8 cellular contexts compared by ENCODE assay signal in genomic region chr7:31373337-31374289, GRCh38. TPM values are rescaled to one million over a fixed set of nuclear protein-coding genes. Genes with fewer than 3 reads are reported as not detected.
DNase-seq lines count a peak whose midpoint lies in the region; ATAC-seq and TF ChIP-seq lines count a peak whose summit lies in the region.

No MANE protein-coding gene starts in this region.

- H3K36me3 ChIP-seq in DND-41 (ENCODE audit: insufficient read depth, low read length) (no peaks in the 10 kb centered on the region), left lung (no peaks in the 10 kb centered on the region)

- no peaks in the 10 kb centered on the region for H3K9me3 ChIP-seq in DND-41 (ENCODE audit: insufficient read depth, low read length, severe bottlenecking)
- no peaks in the 10 kb centered on the region for H3K9me3 ChIP-seq in left lung

- H3K4me1 ChIP-seq in DND-41 (ENCODE audit: insufficient read depth, low read length) (no peaks in the 10 kb centered on the region), left lung (no peaks in the 10 kb centered on the region)

- H2AFZ ChIP-seq in DND-41 (ENCODE audit: low read depth, low read length), result no peak overlapping the region

- in situ Hi-C loops in T47D (cut with HindIII; ENCODE audit: low pct_unique_long_range_greater_than_20kb, low sequenced_read_pairs), result no loop called here

- DNase-seq in DND-41, result peak; percentile 36
- DNase-seq in NCI-H524 (lab: John Stamatoyannopoulos, UW), result peak; percentile 35 to 90
- peak; percentile 13 to 58 for DNase-seq in T47D (ENCODE audit: low read depth in 1 of 2, low spot score in 1 of 2)
- no peak for DNase-seq in left lung
- no peak for DNase-seq in effector CD4-positive, alpha-beta T cell

- intact Hi-C loops in left lung (cut with DNase I), result no loop called here

- H3K9ac ChIP-seq in DND-41 (ENCODE audit: low read depth, low read length), result no peak overlapping the region

- no peaks in the 10 kb centered on the region for H3K79me2 ChIP-seq in DND-41 (ENCODE audit: insufficient read depth, low read length)

- H4K20me1 ChIP-seq in DND-41 (ENCODE audit: insufficient read depth, low read length), result no peaks in the 10 kb centered on the region

- ATAC-seq in DND-41 (ENCODE audit: insufficient read depth, low read depth), result peak; percentile 78
- peak; percentile 87 for ATAC-seq in GM19372 (IDR thresholded peaks at IDR 0.05; ENCODE audit: low read depth, unreplicated experiment)
- ATAC-seq in HG03280 (IDR thresholded peaks at IDR 0.05; ENCODE audit: unreplicated experiment), result peak; percentile 75
- peak; percentile 86 for ATAC-seq in left lung
- no peak for ATAC-seq in HG03457 (IDR thresholded peaks at IDR 0.05; ENCODE audit: unreplicated experiment)

- TF ChIP-seq CTCF in DND-41 (IDR thresholded peaks at IDR 0.05; ENCODE audit: borderline replicate concordance, extremely low read depth, low read length, poor library complexity, severe bottlenecking), result peak; percentile 74
- TF ChIP-seq CTCF in left lung (IDR thresholded peaks at IDR 0.05), result peak; percentile 45 to 55

- no peaks in the 10 kb centered on the region for H3K27me3 ChIP-seq in DND-41 (ENCODE audit: insufficient read depth, low read length, poor library complexity)
- H3K27me3 ChIP-seq in left lung, result peaks cover 0 to 6% of the 10 kb centered on the region in 2 donors

- no peak overlapping the region for H3K27ac ChIP-seq in DND-41 (ENCODE audit: low read length)
- no peak overlapping the region for H3K27ac ChIP-seq in left lung

- no peak overlapping the region for H3K4me2 ChIP-seq in DND-41 (ENCODE audit: insufficient read depth, low read length)

- H3K4me3 ChIP-seq in DND-41 (ENCODE audit: low read depth in 1 of 2, low read length in 2 of 2), result no peak overlapping the region
- H3K4me3 ChIP-seq in left lung, result no peak overlapping the region

RNA-seq across cellular contexts. Expression of gene NEUROD6, which starts 33.1 kb away (rescaled TPM):
- total RNA-seq in left lung, result not detected

Comparison
In these comparisons a context has a peak if more than half of its experiments do, and no peak if none do; other contexts are left out.
1. DNase-seq: peak in DND-41 (single experiment), NCI-H524 (2 of 2) and T47D (2 of 2); none in left lung (0 of 2) and effector CD4-positive, alpha-beta T cell (single experiment).